In genomic region chr20:25408170-25408547, GRCh38 we compare ENCODE assay signal across 8 cellular contexts. TPM values are rescaled to one million over a fixed set of nuclear protein-coding genes. Genes with fewer than 3 reads are reported as not detected.
DNase-seq lines count a peak whose midpoint lies in the region; ATAC-seq and TF ChIP-seq lines count a peak whose summit lies in the region.

No MANE protein-coding gene starts in this region.

- H3K27me3 ChIP-seq in heart right ventricle (no peaks in the 10 kb centered on the region), ascending aorta (no peaks in the 10 kb centered on the region), lower lobe of right lung (ENCODE audit: low read depth) (no peaks in the 10 kb centered on the region), aorta (ENCODE audit: control insufficient read depth in 1 of 2, insufficient read depth in 2 of 2, low read length in 1 of 2) (no peaks in the 10 kb centered on the region)

- H3K4me1 ChIP-seq in heart right ventricle, result peaks cover 0 to 22% (median 9%) of the 10 kb centered on the region in 9 donors
- H3K4me1 ChIP-seq in ascending aorta, result peaks cover 0 to 13% of the 10 kb centered on the region in 2 donors
- H3K4me1 ChIP-seq in lower lobe of right lung, result peaks cover 13% of the 10 kb centered on the region
- H3K4me1 ChIP-seq in aorta (ENCODE audit: control insufficient read depth in 1 of 2, insufficient read depth in 2 of 2, low read length in 2 of 2), result no peaks in the 10 kb centered on the region

- H3K4me3 ChIP-seq in heart right ventricle (peak overlapping the region; percentile 30 to 84 (median 64)), ascending aorta (peak overlapping the region; percentile 71 to 86), lower lobe of right lung (peak overlapping the region; percentile 78), aorta (ENCODE audit: low read length in 2 of 2) (peak overlapping the region; percentile 55 to 81)

- intact Hi-C loops in heart right ventricle (cut with DNase I), result loop anchor here in 2 of 10 donors (10.0 kb wide), 3 partner anchors 127 to 343 kb away; no protein-coding TSS in a partner anchor
- intact Hi-C loops in left cardiac atrium (cut with DNase I), result loop anchor here in 1 of 2 donors (10.0 kb wide), 1 partner anchor 233 kb away; no protein-coding TSS in a partner anchor
- intact Hi-C loops in ascending aorta (cut with DNase I), result no loop called here
- intact Hi-C loops in lower lobe of right lung (cut with DNase I), result no loop called here
- intact Hi-C loops in aorta (cut with DNase I), result no loop called here

- 4 to 5% methylated on average over 4 of the region's 4 CpGs for WGBS in heart right ventricle, 2 donors
- WGBS in aorta, 2 donors, result 2 to 3% methylated on average over 4 of the region's 4 CpGs

- H3K9me3 ChIP-seq in heart right ventricle (peaks cover 0 to 13% (median 7%) of the 10 kb centered on the region in 11 donors), ascending aorta (no peaks in the 10 kb centered on the region), lower lobe of right lung (peaks cover 2% of the 10 kb centered on the region), aorta (ENCODE audit: control insufficient read depth, low read length) (peaks cover 1% of the 10 kb centered on the region)

- H3K27ac ChIP-seq in heart right ventricle (peak overlapping the region in 2 of 10 donors; percentile 29 to 61), ascending aorta (no peak overlapping the region), lower lobe of right lung (no peak overlapping the region), aorta (ENCODE audit: low read depth in 1 of 2, low read length in 2 of 2) (no peak overlapping the region)

- ATAC-seq in heart right ventricle (no peak), left cardiac atrium (no peak), lower lobe of right lung (no peak), aorta (ENCODE audit: low FRiP score) (no peak)

- DNase-seq in heart right ventricle (no peak), left cardiac atrium (no peak), ascending aorta (ENCODE audit: low spot score in 2 of 2) (peak in 1 of 2 donors; percentile 21), lower lobe of right lung (no peak), aorta (no peak), COLO668 (lab: John Stamatoyannopoulos, UW; ENCODE audit: unreplicated experiment) (no peak), SIG-M5 (lab: John Stamatoyannopoulos, UW) (no peak), epidermal melanocyte (ENCODE audit: insufficient read length, low spot score) (no peak)

- TF ChIP-seq CTCF in heart right ventricle (IDR thresholded peaks at IDR 0.05) (no peak), ascending aorta (IDR thresholded peaks at IDR 0.05) (no peak), lower lobe of right lung (IDR thresholded peaks at IDR 0.05) (no peak)

- H3K36me3 ChIP-seq in heart right ventricle (no peaks in the 10 kb centered on the region), ascending aorta (no peaks in the 10 kb centered on the region), lower lobe of right lung (no peaks in the 10 kb centered on the region), aorta (ENCODE audit: control insufficient read depth in 1 of 2, insufficient read depth in 2 of 2, low read length in 1 of 2) (no peaks in the 10 kb centered on the region)

RNA-seq across cellular contexts. Expression of gene GINS1, which starts 0.7 kb away (rescaled TPM):
- 1 to 10 TPM in 2 of 10 donors, under 1 TPM in 8; 0.19 to 1.6 (median 0.64) TPM for total RNA-seq in heart right ventricle
- under 1 TPM; 0.28 to 0.29 TPM for polyA plus RNA-seq in heart right ventricle
- 1 to 10 TPM in 1 of 2 donors, under 1 TPM in 1; 0.73 to 1.6 TPM for total RNA-seq in left cardiac atrium
- not detected for total RNA-seq in ascending aorta
- 0.92 TPM for total RNA-seq in lower lobe of right lung
- 1 to 10 TPM; 1.2 to 1.5 TPM for total RNA-seq in aorta
- 1 to 10 TPM in 1 of 2 donors, under 1 TPM in 1; 0.28 to 1.3 TPM for polyA plus RNA-seq in aorta

RNA-seq across cellular contexts. Expression of gene ABHD12, which starts 17.5 kb away (rescaled TPM):
- total RNA-seq in heart right ventricle, result 10 to 100 TPM; 21.1 to 41.3 (median 26.9) TPM
- polyA plus RNA-seq in heart right ventricle, result 10 to 100 TPM; 29.1 to 37.4 TPM
- 10 to 100 TPM; 22.6 to 30.2 TPM for total RNA-seq in left cardiac atrium
- 24.3 TPM for total RNA-seq in ascending aorta
- 49.7 TPM for total RNA-seq in lower lobe of right lung
- 10 to 100 TPM; 31.6 to 32.3 TPM for total RNA-seq in aorta
- 10 to 100 TPM; 26.2 to 26.7 TPM for polyA plus RNA-seq in aorta
